ENCODE assay signal across 8 cellular contexts in the genomic region with DNA sequence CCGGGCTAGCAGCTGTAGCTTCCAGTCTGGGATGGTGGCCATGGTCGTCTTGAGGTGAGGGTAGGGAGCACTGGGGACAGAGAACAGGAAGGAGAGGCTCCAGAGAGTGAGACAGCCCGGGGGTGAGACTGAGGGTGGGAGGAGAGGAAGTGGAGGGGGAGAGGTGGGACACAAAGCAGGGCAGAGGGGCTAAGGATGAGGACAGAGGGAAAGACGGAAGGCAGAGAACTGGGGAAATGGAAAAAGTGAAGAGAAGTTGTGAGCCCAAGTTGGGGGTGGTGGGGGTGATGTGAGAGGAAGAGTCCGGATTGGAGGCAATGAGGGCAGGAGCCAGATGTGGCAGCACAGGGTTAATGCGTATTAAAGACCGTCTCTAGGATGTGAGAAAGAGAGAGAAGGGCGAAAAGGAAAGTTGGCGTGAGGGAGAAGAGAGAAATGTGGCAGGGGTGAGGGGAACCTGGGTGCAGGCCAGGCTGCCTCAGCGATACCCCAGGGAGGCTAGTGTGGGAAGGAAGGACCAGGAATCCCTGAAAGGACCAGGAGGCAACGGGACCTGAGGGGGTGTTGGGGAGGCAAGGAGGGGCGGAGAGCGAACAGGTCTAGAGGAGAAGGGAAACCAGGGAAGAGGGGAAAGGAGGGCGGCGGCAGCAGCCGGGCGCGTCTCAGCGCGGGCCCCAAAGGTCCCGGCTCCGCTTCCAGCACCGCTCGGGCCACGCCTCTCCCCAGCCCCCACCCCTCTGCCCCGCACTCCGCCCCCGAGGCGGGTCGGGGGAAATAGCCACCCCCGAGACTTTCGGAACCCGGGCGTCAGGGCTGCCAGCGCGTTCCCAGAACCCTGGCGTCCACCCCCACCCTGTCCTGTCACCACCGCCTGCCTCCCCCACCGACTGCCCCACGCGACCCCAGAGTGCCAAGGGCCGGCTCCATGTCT. TPM values are rescaled to one million over a fixed set of nuclear protein-coding genes. Genes with fewer than 3 reads are reported as not detected.
A peak's percentile ranks its signal among the peaks of the same experiment; 100 is the strongest.
DNase-seq lines count a peak whose midpoint lies in the region; ATAC-seq and TF ChIP-seq lines count a peak whose summit lies in the region.

A gene with protein sequence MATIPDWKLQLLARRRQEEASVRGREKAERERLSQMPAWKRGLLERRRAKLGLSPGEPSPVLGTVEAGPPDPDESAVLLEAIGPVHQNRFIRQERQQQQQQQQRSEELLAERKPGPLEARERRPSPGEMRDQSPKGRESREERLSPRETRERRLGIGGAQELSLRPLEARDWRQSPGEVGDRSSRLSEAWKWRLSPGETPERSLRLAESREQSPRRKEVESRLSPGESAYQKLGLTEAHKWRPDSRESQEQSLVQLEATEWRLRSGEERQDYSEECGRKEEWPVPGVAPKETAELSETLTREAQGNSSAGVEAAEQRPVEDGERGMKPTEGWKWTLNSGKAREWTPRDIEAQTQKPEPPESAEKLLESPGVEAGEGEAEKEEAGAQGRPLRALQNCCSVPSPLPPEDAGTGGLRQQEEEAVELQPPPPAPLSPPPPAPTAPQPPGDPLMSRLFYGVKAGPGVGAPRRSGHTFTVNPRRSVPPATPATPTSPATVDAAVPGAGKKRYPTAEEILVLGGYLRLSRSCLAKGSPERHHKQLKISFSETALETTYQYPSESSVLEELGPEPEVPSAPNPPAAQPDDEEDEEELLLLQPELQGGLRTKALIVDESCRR (minus strand): TSS at position 669 of the 931 bp plus-strand sequence. CDS start 627 bp downstream, at position 42.

- intact Hi-C loops in gastrocnemius medialis (cut with DNase I; ENCODE audit: low total_unique reads) = loop anchor here (5.0 kb wide), 2 partner anchors 196 to 511 kb away; a partner anchor contains a TSS

- peak; percentile 81 for DNase-seq in GM06990 (ENCODE audit: extremely low read depth, insufficient read length)
- DNase-seq in HT1080 (ENCODE audit: low read depth) = peak; percentile 64
- DNase-seq in T-helper 9 cell = peak; percentile 78
- DNase-seq in astrocyte of the cerebellum (ENCODE audit: low read depth) = no peak
- no peak for DNase-seq in iPS DF 6.9 (ENCODE audit: low read depth, low spot score)
- peak; percentile 60 to 69 for DNase-seq in gastrocnemius medialis

- TF ChIP-seq POLR2A in gastrocnemius medialis (IDR thresholded peaks at IDR 0.05) = peak; percentile 13 to 35

- ATAC-seq in gastrocnemius medialis (peak; percentile 4 to 18), GM21576 (IDR thresholded peaks at IDR 0.05; ENCODE audit: unreplicated experiment) (no peak), GM19328 (IDR thresholded peaks at IDR 0.05; ENCODE audit: unreplicated experiment) (no peak)

- peaks cover 2% of the 10 kb centered on the region; the same call in 1 of the 2 replicates for H3K36me3 ChIP-seq in GM06990 (ENCODE audit: control insufficient read depth, insufficient read depth, low read length)
- H3K36me3 ChIP-seq in iPS DF 6.9 (ENCODE audit: control insufficient read depth, insufficient read depth, low read length) = no peaks in the 10 kb centered on the region
- H3K36me3 ChIP-seq in gastrocnemius medialis = peaks cover 0 to 4% of the 10 kb centered on the region in 2 donors

- H3K27ac ChIP-seq in iPS DF 6.9 (ENCODE audit: low read length) (no peak within 1 kb of the TSS), gastrocnemius medialis (peak within 1 kb of the TSS; percentile 93 to 99 (median 97))

- H3K27me3 ChIP-seq in GM06990 (replicated peaks; ENCODE audit: control insufficient read depth, insufficient read depth, low read length) = no peaks in the 10 kb centered on the region
- no peaks in the 10 kb centered on the region for H3K27me3 ChIP-seq in iPS DF 6.9 (ENCODE audit: control insufficient read depth, insufficient read depth, low read length)
- H3K27me3 ChIP-seq in gastrocnemius medialis = peaks cover 0 to 2% (median 0%) of the 10 kb centered on the region in 3 donors

- H3K9me3 ChIP-seq in iPS DF 6.9 (ENCODE audit: control insufficient read depth, insufficient read depth, low read length) = no peaks in the 10 kb centered on the region
- H3K9me3 ChIP-seq in gastrocnemius medialis = no peaks in the 10 kb centered on the region

- no peak for TF ChIP-seq CTCF in GM06990 (IDR thresholded peaks at IDR 0.05; ENCODE audit: insufficient read depth, low read length, poor library complexity, severe bottlenecking)
- TF ChIP-seq CTCF in astrocyte of the cerebellum (IDR thresholded peaks at IDR 0.05; ENCODE audit: low read depth, low read length, missing control alignments) = no peak
- TF ChIP-seq CTCF in gastrocnemius medialis (IDR thresholded peaks at IDR 0.05 in 4 of 5, conservative IDR thresholded peaks at IDR 0.05 in 1 of 5) = no peak

- WGBS in iPS DF 6.9 (ENCODE audit: insufficient coverage, insufficient read length) = no CpG with 5 or more reads among the region's 42 CpGs

- in situ Hi-C loops in astrocyte of the cerebellum (cut with HindIII; ENCODE audit: low sequenced_read_pairs) = no loop called here
- in situ Hi-C loops in gastrocnemius medialis (cut with MboI; ENCODE audit: low sequenced_read_pairs in 4 of 4) = loop anchor here in 1 of 4 donors (10.0 kb wide), 1 partner anchor 139 kb away; no protein-coding TSS in a partner anchor

- H3K4me1 ChIP-seq in iPS DF 6.9 (ENCODE audit: control insufficient read depth, insufficient read depth, low read length) (peaks cover 16% of the 10 kb centered on the region), gastrocnemius medialis (peaks cover 39 to 45% of the 10 kb centered on the region in 2 donors)

- peak within 1 kb of the TSS; percentile 95 for H3K4me3 ChIP-seq in GM06990 (replicated peaks; ENCODE audit: low read depth, low read length)
- H3K4me3 ChIP-seq in astrocyte of the cerebellum (ENCODE audit: low read depth, low read length) = peak within 1 kb of the TSS; percentile 94
- peak within 1 kb of the TSS; percentile 56; the same call in 1 of the 2 replicates for H3K4me3 ChIP-seq in iPS DF 6.9 (ENCODE audit: low read length)
- H3K4me3 ChIP-seq in gastrocnemius medialis = peak within 1 kb of the TSS; percentile 67 to 97 (median 96)

RNA-seq across cellular contexts. Expression of the gene that starts here (rescaled TPM):
- total RNA-seq in HT1080 (2014; rRNA removed; shearing (Covaris generic)) = 86.0 and 109 TPM in 2 replicates
- polyA plus RNA-seq in HT1080 (2015; cell fraction: cytosol; rRNA removed) = 102 and 120 TPM in 2 replicates
- 223 and 244 TPM in 2 replicates for polyA plus RNA-seq in HT1080 (2015; cell fraction: nucleus; rRNA removed)
- total RNA-seq in gastrocnemius medialis = 10 to 100 TPM in 3 of 4 donors, 1 to 10 TPM in 1; 4.4 to 16.9 (median 12.4) TPM

Comparison
In these comparisons a context has a peak if more than half of its experiments do, and no peak if none do; other contexts are left out.
1. DNase-seq: peak in GM06990 (single experiment), HT1080 (single experiment), T-helper 9 cell (single experiment) and gastrocnemius medialis (2 of 2); none in astrocyte of the cerebellum (single experiment) and iPS DF 6.9 (single experiment).
2. ATAC-seq: peak in gastrocnemius medialis (2 of 2); none in GM21576 (single experiment) and GM19328 (single experiment).
3. Peak in every context shown above with its lines, with median percentiles within 50 percentile points of each other: H3K4me3 ChIP-seq.